9 cellular contexts compared by ENCODE assay signal in genomic region chrX:107654778-107655761, GRCh38. TPM values are rescaled to one million over a fixed set of nuclear protein-coding genes. Genes with fewer than 3 reads are reported as not detected.
DNase-seq lines count a peak whose midpoint lies in the region; ATAC-seq, FAIRE-seq and TF ChIP-seq lines count a peak whose summit lies in the region.
"Had no signal": no experiment of that assay in that cellular context is flagged by ENCODE, and none has a peak within 500 bp of the region (broad histone marks: within the 10 kb centered on the region; RNA-seq: fewer than 3 reads in every experiment).

No MANE protein-coding gene starts in this region.

- H3K36me3 Mint-ChIP-seq in astrocyte (ENCODE audit: low read depth, unreplicated experiment): no peaks in the 10 kb centered on the region

- peaks cover 8% of the 10 kb centered on the region for H3K4me1 Mint-ChIP-seq in astrocyte (ENCODE audit: low read depth, unreplicated experiment)

- H3K27ac ChIP-seq in HUES48 (ENCODE audit: low read depth, low read length) (peak overlapping the region; percentile 15), astrocyte (ENCODE audit: low read depth, low read length) (peak overlapping the region; percentile 76), iPS-20b (ENCODE audit: low read length) (no peak overlapping the region)

- peak; percentile 25 for TF ChIP-seq CTCF in astrocyte (IDR thresholded peaks at IDR 0.05; ENCODE audit: insufficient read depth, low read depth, low read length)

- H3K4me1 ChIP-seq in HUES48 (ENCODE audit: control insufficient read depth, insufficient read depth, low read length) (peaks cover 6% of the 10 kb centered on the region), astrocyte (ENCODE audit: insufficient read depth, low read length) (peaks cover 14% of the 10 kb centered on the region), iPS-20b (ENCODE audit: insufficient read depth, low read length) (no peaks in the 10 kb centered on the region)

- H3K4me3 ChIP-seq in HUES48 (ENCODE audit: low read depth, low read length) (peak overlapping the region; percentile 38), astrocyte (ENCODE audit: insufficient read depth, low read depth, low read length) (peak overlapping the region; percentile 1), iPS-20b (ENCODE audit: low read length) (peak overlapping the region; percentile 23; the same call in 1 of the 2 replicates)

- peak; percentile 79 for FAIRE-seq in GM19239 (lab: Jason Lieb, UNC)
- FAIRE-seq in astrocyte (lab: Jason Lieb, UNC): peak; percentile 99

- DNase-seq in Ammon's horn (ENCODE audit: low spot score) (peak; percentile 25), GM19239 (ENCODE audit: insufficient read length, low spot score) (no peak), T-helper 2 cell (peak; percentile 32 to 57 (median 46)), astrocyte (ENCODE audit: low read depth) (peak; percentile 87)
- DNase-seq in stimulated activated CD4-positive, alpha-beta T cell treated with anti-CD3 and anti-CD28 coated beads, Interleukin-1b, Interleukin-23, amount 100 ng/mL, for 4 hours (ENCODE audit: low read depth in 2 of 2): peak; percentile 41 to 53

- H3K79me2 ChIP-seq in astrocyte (ENCODE audit: insufficient read depth, low read length): no peaks in the 10 kb centered on the region

- no peaks in the 10 kb centered on the region for H3K27me3 Mint-ChIP-seq in astrocyte (ENCODE audit: low read depth, unreplicated experiment)
- H3K27me3 Mint-ChIP-seq: stimulated activated naive CD8-positive, alpha-beta T cell treated with anti-CD3 and anti-CD28 coated beads, Interleukin-15, Interleukin-2, amounts not matched to agents 100 ng/mL and 50 ng/mL, for 24 hours had no signal

- ATAC-seq in GM18520 (IDR thresholded peaks at IDR 0.05; ENCODE audit: unreplicated experiment): no peak

- peak overlapping the region; percentile 40 for H3K4me3 Mint-ChIP-seq in astrocyte (ENCODE audit: unreplicated experiment)
- H3K4me3 Mint-ChIP-seq: stimulated activated naive CD8-positive, alpha-beta T cell treated with anti-CD3 and anti-CD28 coated beads, Interleukin-15, Interleukin-2, amounts not matched to agents 100 ng/mL and 50 ng/mL, for 24 hours had no signal

- no peaks in the 10 kb centered on the region for H4K20me1 ChIP-seq in astrocyte (ENCODE audit: insufficient read depth, low read length)

- no peaks in the 10 kb centered on the region for H3K9me3 Mint-ChIP-seq in astrocyte (ENCODE audit: unreplicated experiment)
- H3K9me3 Mint-ChIP-seq: stimulated activated naive CD8-positive, alpha-beta T cell treated with anti-CD3 and anti-CD28 coated beads, Interleukin-15, Interleukin-2, amounts not matched to agents 100 ng/mL and 50 ng/mL, for 24 hours had no signal

- H3K4me2 ChIP-seq in astrocyte (ENCODE audit: low read length): peak overlapping the region; percentile 76

- peak overlapping the region; percentile 53 for H3K27ac Mint-ChIP-seq in astrocyte (ENCODE audit: unreplicated experiment)
- H3K27ac Mint-ChIP-seq: stimulated activated naive CD8-positive, alpha-beta T cell treated with anti-CD3 and anti-CD28 coated beads, Interleukin-15, Interleukin-2, amounts not matched to agents 100 ng/mL and 50 ng/mL, for 24 hours had no signal

- H2AFZ ChIP-seq in astrocyte (ENCODE audit: low read depth, low read length): no peak overlapping the region

- H3K27me3 ChIP-seq in HUES48 (ENCODE audit: control insufficient read depth, insufficient read depth, low read length): no peaks in the 10 kb centered on the region
- H3K27me3 ChIP-seq in astrocyte (ENCODE audit: insufficient read depth, low read length): no peaks in the 10 kb centered on the region
- no peaks in the 10 kb centered on the region for H3K27me3 ChIP-seq in iPS-20b (ENCODE audit: insufficient read depth, low read length)

- H3K9ac ChIP-seq in HUES48 (ENCODE audit: low read depth, low read length): no peak overlapping the region
- peak overlapping the region; percentile 59 for H3K9ac ChIP-seq in astrocyte (ENCODE audit: low read length)
- no peak overlapping the region for H3K9ac ChIP-seq in iPS-20b (ENCODE audit: low read depth, low read length)

- H3K36me3 ChIP-seq in HUES48 (ENCODE audit: control insufficient read depth, insufficient read depth, low read length) (peaks cover 26% of the 10 kb centered on the region), astrocyte (ENCODE audit: insufficient read depth, low read length) (peaks cover 1% of the 10 kb centered on the region), iPS-20b (ENCODE audit: insufficient read depth, low read depth, low read length) (peaks cover 10% of the 10 kb centered on the region)

- H3K9me3 ChIP-seq in HUES48 (ENCODE audit: control insufficient read depth, insufficient read depth, low read length) (no peaks in the 10 kb centered on the region), astrocyte (ENCODE audit: insufficient read depth, low read depth, low read length) (no peaks in the 10 kb centered on the region), iPS-20b (ENCODE audit: insufficient read depth, low read depth, low read length) (no peaks in the 10 kb centered on the region)

RNA-seq across cellular contexts. Expression of gene PRPS1, which starts 26.8 kb away (rescaled TPM):
- total RNA-seq in astrocyte: 155 and 161 TPM in 2 replicates
